In the genomic region with DNA sequence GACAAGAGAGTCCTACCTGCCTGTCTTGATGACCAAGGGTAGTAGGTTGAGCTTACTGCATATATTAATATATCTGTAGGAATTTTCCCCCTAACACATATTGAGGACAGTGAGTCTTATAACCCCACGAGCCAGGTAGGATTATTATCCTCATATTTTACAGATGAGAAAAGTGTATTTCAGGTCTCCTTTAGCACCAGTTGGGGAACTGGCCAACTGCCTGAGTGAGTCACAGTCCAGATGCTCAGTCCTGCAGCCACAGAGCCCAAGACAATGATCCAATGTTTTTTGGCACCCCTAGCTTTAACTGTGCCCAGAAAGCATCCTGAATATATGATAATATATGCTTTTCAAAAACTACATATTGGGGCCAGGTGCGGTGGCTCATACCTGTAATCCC, we compare ENCODE assay signal across 8 cellular contexts. TPM values are rescaled to one million over a fixed set of nuclear protein-coding genes. Genes with fewer than 3 reads are reported as not detected.
A peak's percentile ranks its signal among the peaks of the same experiment; 100 is the strongest.
DNase-seq lines count a peak whose midpoint lies in the region; FAIRE-seq and TF ChIP-seq lines count a peak whose summit lies in the region.

No MANE protein-coding gene starts in this region.

- H3K79me2 ChIP-seq in MM.1S (ENCODE audit: low read length) = no peaks in the 10 kb centered on the region

- H3K9me2 ChIP-seq in MM.1S (replicated peaks; ENCODE audit: insufficient read depth, low read length) = no peaks in the 10 kb centered on the region

- no peak overlapping the region for H3K27ac ChIP-seq in MM.1S (ENCODE audit: low read length)

- H3K36me3 ChIP-seq in MG63 (no peaks in the 10 kb centered on the region), bronchial epithelial cell (ENCODE audit: control insufficient read depth, insufficient read depth, low read length) (no peaks in the 10 kb centered on the region), MM.1S (replicated peaks; ENCODE audit: insufficient read depth, low read length) (no peaks in the 10 kb centered on the region)

- H3K27me3 ChIP-seq in MG63 (no peaks in the 10 kb centered on the region), bronchial epithelial cell (ENCODE audit: control insufficient read depth, insufficient read depth, low read length) (no peaks in the 10 kb centered on the region), MM.1S (replicated peaks; ENCODE audit: insufficient read depth, low read length) (no peaks in the 10 kb centered on the region)

- no peak for TF ChIP-seq CTCF in bronchial epithelial cell (IDR thresholded peaks at IDR 0.05; ENCODE audit: insufficient read depth, low read length, severe bottlenecking)
- no peak for TF ChIP-seq CTCF in MM.1S (IDR thresholded peaks at IDR 0.05; ENCODE audit: low read length)

- no peak overlapping the region for H3K4me2 ChIP-seq in MM.1S (ENCODE audit: low read depth, low read length)

- H3K9ac ChIP-seq in MM.1S (ENCODE audit: low read length) = no peak overlapping the region

- H3K4me3 ChIP-seq in MG63 (no peak overlapping the region), bronchial epithelial cell (ENCODE audit: low read depth, low read length) (no peak overlapping the region), MM.1S (ENCODE audit: low read length) (no peak overlapping the region)

- 0 out of 2 replicates have a peak, but pooled peaks cover 5% of the 10 kb centered on the region for H3K4me1 ChIP-seq in MM.1S (ENCODE audit: low read length)

- H4K20me1 ChIP-seq in MM.1S (ENCODE audit: insufficient read depth, low read length) = no peaks in the 10 kb centered on the region

- DNase-seq in EH (ENCODE audit: low read depth) = peak; percentile 80
- peak; percentile 97 for DNase-seq in MG63
- DNase-seq in bronchial epithelial cell (ENCODE audit: low read depth) = peak; percentile 75
- DNase-seq in kidney tubule cell (ENCODE audit: low spot score) = peak; percentile 75
- no peak for DNase-seq in MM.1S
- no peak for DNase-seq in NCI-H1694 (lab: John Stamatoyannopoulos, UW)
- no peak for DNase-seq in activated T-cell treated with anti-CD3 and anti-CD28 coated beads for 4 hours
- no peak for DNase-seq in DMS153 treated with DMSO at 0.1 percent for 48 hours (lab: John Stamatoyannopoulos, UW; ENCODE audit: unreplicated experiment)

- H3K9me3 ChIP-seq in MG63 (no peaks in the 10 kb centered on the region), MM.1S (replicated peaks; ENCODE audit: insufficient read depth, low read length) (no peaks in the 10 kb centered on the region)

- FAIRE-seq in bronchial epithelial cell (lab: Jason Lieb, UNC) = no peak

- no peak overlapping the region for H2AFZ ChIP-seq in MM.1S (ENCODE audit: low read length)

- H3F3A ChIP-seq in MM.1S (ENCODE audit: insufficient read depth, low read length) = no peaks in the 10 kb centered on the region

RNA-seq across cellular contexts. Expression of a gene that starts 30.8 kb away (rescaled TPM):
- 118 and 149 TPM in 2 replicates for total RNA-seq in MG63 (2014; rRNA removed; shearing (Covaris generic); ENCODE audit: low replicate concordance)
- total RNA-seq in bronchial epithelial cell = 95.9 and 103 TPM in 2 replicates

Comparison
In these comparisons a context has a peak if more than half of its experiments do, and no peak if none do; other contexts are left out.
1. DNase-seq: peak in EH (single experiment), MG63 (single experiment), bronchial epithelial cell (single experiment) and kidney tubule cell (single experiment); none in MM.1S (single experiment), NCI-H1694 (single experiment), activated T-cell treated with anti-CD3 and anti-CD28 coated beads for 4 hours (single experiment) and DMS153 treated with DMSO at 0.1 percent for 48 hours (single experiment).